ENCODE assay signal across 9 cellular contexts in the genomic region with DNA sequence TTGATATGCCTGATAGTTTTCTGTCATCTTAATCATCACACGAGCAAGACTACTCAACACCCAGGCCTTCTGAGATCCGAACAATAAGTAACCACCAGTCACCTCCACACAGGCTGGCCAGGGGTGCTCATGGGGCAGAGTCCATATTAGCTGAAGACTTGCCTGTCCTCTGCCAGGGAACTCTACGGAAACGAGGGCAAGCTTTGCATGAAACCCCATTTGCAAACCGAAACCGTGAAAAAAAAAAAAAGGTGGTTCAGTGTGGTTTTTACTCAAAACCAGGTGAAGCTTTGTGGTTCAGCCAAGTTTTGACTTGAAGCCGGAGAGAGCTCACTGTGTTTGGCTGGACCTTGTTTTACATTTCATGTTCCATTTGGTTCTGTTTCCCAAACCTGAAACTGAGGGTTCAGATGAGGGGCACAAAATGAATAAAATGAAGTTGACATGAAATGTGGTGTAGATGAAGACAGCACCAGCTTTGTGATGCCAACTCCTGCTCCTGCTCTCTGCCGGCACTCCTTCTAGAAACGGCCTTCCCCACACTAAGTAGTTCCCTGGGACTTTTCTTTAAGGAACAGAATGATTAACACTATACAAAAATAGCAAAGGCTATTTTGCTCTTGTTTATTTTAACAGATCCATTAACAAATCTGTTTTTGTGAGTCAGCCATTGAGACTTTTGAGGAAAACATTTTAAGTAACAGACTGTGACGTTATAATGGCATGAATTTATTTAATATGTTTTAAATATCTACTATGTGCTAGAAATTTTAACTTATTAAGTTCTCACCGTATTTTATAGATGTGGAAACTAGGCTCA.
DNase-seq lines count a peak whose midpoint lies in the region; ATAC-seq and TF ChIP-seq lines count a peak whose summit lies in the region.
"Had no signal": no experiment of that assay in that cellular context is flagged by ENCODE, and none has a peak within 500 bp of the region (broad histone marks: within the 10 kb centered on the region; RNA-seq: fewer than 3 reads in every experiment).

No MANE protein-coding gene starts in this region.

- H3K36me3 ChIP-seq in MM.1S (replicated peaks; ENCODE audit: insufficient read depth, low read length) (no peaks in the 10 kb centered on the region), PC-9 (ENCODE audit: low read depth) (peaks cover 7% of the 10 kb centered on the region; the same call in 1 of the 2 replicates)

- H3F3A ChIP-seq in MM.1S (ENCODE audit: insufficient read depth, low read length) (peaks cover 14% of the 10 kb centered on the region), PC-9 (ENCODE audit: insufficient read depth, low read depth) (peaks cover 8% of the 10 kb centered on the region; the same call in 1 of the 2 replicates)

- H3K4me2 ChIP-seq in MM.1S (ENCODE audit: low read depth, low read length): peak overlapping the region; percentile 56
- H3K4me2 ChIP-seq in PC-9: no peak overlapping the region

- H2AFZ ChIP-seq in MM.1S (ENCODE audit: low read length) (no peak overlapping the region), PC-9 (no peak overlapping the region)

- H3K4me1 Mint-ChIP-seq in central memory CD8-positive, alpha-beta T cell: peaks cover 75% of the 10 kb centered on the region

- BruUV-seq in PC-9 (replicated peaks; lab: Mats Ljungman, UMichigan): no TSS peak

- H3K4me3 ChIP-seq in GM12865 (ENCODE audit: low read depth, low read length) (no peak overlapping the region), MM.1S (ENCODE audit: low read length) (peak overlapping the region; percentile 0; the same call in 1 of the 2 replicates), PC-9 (no peak overlapping the region)

- peaks cover 53% of the 10 kb centered on the region for H3K27me3 ChIP-seq in MM.1S (replicated peaks; ENCODE audit: insufficient read depth, low read length)
- no peaks in the 10 kb centered on the region for H3K27me3 ChIP-seq in PC-9 (ENCODE audit: insufficient read depth, low read depth)

- DNase-seq in GM12865 (ENCODE audit: low read depth): peak; percentile 87
- peak; percentile 99 for DNase-seq in MM.1S
- peak in 1 of 2 donors; percentile 52 for DNase-seq in central memory CD8-positive, alpha-beta T cell (ENCODE audit: low spot score in 2 of 2)
- no peak for DNase-seq in PC-9
- DNase-seq in caudate nucleus (lab: John Stamatoyannopoulos, UW): no peak
- DNase-seq in NCI-H187 (lab: John Stamatoyannopoulos, UW): no peak
- DNase-seq in erythroblast (lab: John Stamatoyannopoulos, UW): no peak

- no peaks in the 10 kb centered on the region for H4K20me1 ChIP-seq in MM.1S (ENCODE audit: insufficient read depth, low read length)
- H4K20me1 ChIP-seq in PC-9 (ENCODE audit: insufficient read depth): no peaks in the 10 kb centered on the region; the same call in 1 of the 2 replicates

- H3K4me1 ChIP-seq in MM.1S (ENCODE audit: low read length) (peaks cover 34% of the 10 kb centered on the region), PC-9 (replicated peaks; ENCODE audit: insufficient read depth) (peaks cover 12% of the 10 kb centered on the region; the same call in 1 of the 2 replicates)

- peaks cover 12% of the 10 kb centered on the region for H3K36me3 Mint-ChIP-seq in central memory CD8-positive, alpha-beta T cell (ENCODE audit: insufficient read depth)

- H3K9me3 ChIP-seq in MM.1S (replicated peaks; ENCODE audit: insufficient read depth, low read length): no peaks in the 10 kb centered on the region
- H3K9me3 ChIP-seq in PC-9 (ENCODE audit: insufficient read depth, low read depth): no peaks in the 10 kb centered on the region

- H3K9me2 ChIP-seq in MM.1S (replicated peaks; ENCODE audit: insufficient read depth, low read length): no peaks in the 10 kb centered on the region
- H3K9me2 ChIP-seq in PC-9 (ENCODE audit: insufficient read depth): no peaks in the 10 kb centered on the region

- POLR2A ChIA-PET in PC-9 (lab: Charles Lee; ENCODE audit: unreplicated experiment): no interaction called here

- TF ChIP-seq CTCF in GM12865 (IDR thresholded peaks at IDR 0.05; ENCODE audit: insufficient read depth, low read depth, low read length, missing control alignments): no peak
- no peak for TF ChIP-seq CTCF in MM.1S (IDR thresholded peaks at IDR 0.05; ENCODE audit: low read length)
- no peak for TF ChIP-seq CTCF in PC-9 (conservative IDR thresholded peaks at IDR 0.05)

- H3K27ac Mint-ChIP-seq in central memory CD8-positive, alpha-beta T cell (ENCODE audit: low read depth): peak overlapping the region; percentile 86

- peak; percentile 90 for ATAC-seq in GM21786 (IDR thresholded peaks at IDR 0.05; ENCODE audit: unreplicated experiment)
- peak; percentile 94 for ATAC-seq in central memory CD8-positive, alpha-beta T cell (replicated peaks; ENCODE audit: extremely low read depth, poor library complexity, severe bottlenecking)

- H3K27ac ChIP-seq in MM.1S (ENCODE audit: low read length) (peak overlapping the region; percentile 0; the same call in 1 of the 2 replicates), PC-9 (no peak overlapping the region), caudate nucleus (ENCODE audit: low read depth, low read length) (no peak overlapping the region)

- intact Hi-C loops in PC-9 (cut with micrococcal nuclease; ENCODE audit: unreplicated experiment): no loop called here

- no peak overlapping the region for H3K9ac ChIP-seq in MM.1S (ENCODE audit: low read length)

- no peaks in the 10 kb centered on the region for H3K9me3 Mint-ChIP-seq in central memory CD8-positive, alpha-beta T cell
- H3K9me3 Mint-ChIP-seq: neural crest cell had no signal

- H3K27me3 Mint-ChIP-seq in central memory CD8-positive, alpha-beta T cell: no peaks in the 10 kb centered on the region

- H3K79me2 ChIP-seq in MM.1S (ENCODE audit: low read length) (no peaks in the 10 kb centered on the region), PC-9 (ENCODE audit: low read depth) (peaks cover 88% of the 10 kb centered on the region)

- peak overlapping the region; percentile 78 for H3K4me3 Mint-ChIP-seq in central memory CD8-positive, alpha-beta T cell
- H3K4me3 Mint-ChIP-seq: neural crest cell had no signal

- TF ChIP-seq POLR2A in erythroblast (IDR thresholded peaks at IDR 0.05; ENCODE audit: low read length): no peak

- CTCF ChIA-PET in PC-9 (lab: Charles Lee): no interaction called here

Comparison
In these comparisons a context has a peak if more than half of its experiments do, and no peak if none do; other contexts are left out.
1. DNase-seq: peak in GM12865 (single experiment) and MM.1S (single experiment); none in PC-9 (0 of 2), caudate nucleus (0 of 61), NCI-H187 (0 of 2) and erythroblast (0 of 2).